ENCODE assay signal across 19 cellular contexts in genomic region chr4:48197643-48198237, GRCh38.
DNase-seq lines count a peak whose midpoint lies in the region; ATAC-seq and TF ChIP-seq lines count a peak whose summit lies in the region.
"Had no signal": no experiment of that assay in that cellular context is flagged by ENCODE, and none has a peak within 500 bp of the region (broad histone marks: within the 10 kb centered on the region; RNA-seq: fewer than 3 reads in every experiment).

No MANE protein-coding gene starts in this region.

- no peaks in the 10 kb centered on the region for H3K27me3 Mint-ChIP-seq in stimulated activated memory B cell treated with anti-CD40 and anti-IgM and Interleukin-4, amounts not matched to agents 10 μg/mL and 1 μg/mL and 100 μg/mL, for 72 hours
- H3K27me3 Mint-ChIP-seq: activated CD4-positive, alpha-beta memory T cell treated with anti-CD3 and anti-CD28 coated beads, Interleukin-2, amount 10 ng/mL, durations not matched to agents 7 days and 5 days had no signal

- H3K36me3 Mint-ChIP-seq in stimulated activated memory B cell treated with anti-CD40 and anti-IgM and Interleukin-4, amounts not matched to agents 10 μg/mL and 1 μg/mL and 100 μg/mL, for 72 hours, result peaks cover 31% of the 10 kb centered on the region

- no peaks in the 10 kb centered on the region for H3K36me3 ChIP-seq in OCI-LY7 (ENCODE audit: insufficient read depth, low read length)
- H3K36me3 ChIP-seq: heart right ventricle, ovary had no signal

- DNase-seq in OCI-LY7 (ENCODE audit: low spot score) (no peak), GM13976 (ENCODE audit: low spot score) (no peak), HuH-7.5 (ENCODE audit: low spot score) (no peak)
- DNase-seq in stimulated activated CD4-positive, alpha-beta T cell treated with anti-CD3 and anti-CD28 coated beads, Interleukin-4, amount 100 ng/mL, for 1 hour, result no peak
- DNase-seq: activated CD4-positive, alpha-beta memory T cell treated with anti-CD3 and anti-CD28 coated beads, Interleukin-2, amount 10 ng/mL, durations not matched to agents 7 days and 5 days; activated T-cell treated with anti-CD3 and anti-CD28 coated beads, Interleukin-2, amount 50 U/mL, for 4 hours; heart right ventricle; NCI-H1436; NCI-H226; NK-92 treated with Interleukin-12 subunit alpha and Interleukin-12 subunit beta, amount 100 ng/mL, for 24 hours; ovary; stimulated activated CD4-positive, alpha-beta T cell treated with anti-CD3 and anti-CD28 coated beads, Interleukin-2, amount 100 ng/mL, for 24 hours; SW 1271 had no signal

- intact Hi-C loops in OCI-LY7 (cut with micrococcal nuclease; ENCODE audit: unreplicated experiment), result loop anchor here (5.0 kb wide), 2 partner anchors 70 to 145 kb away; partner anchors contain the start of genes SLAIN2 and TEC

- peak; percentile 29 for ATAC-seq in GM18858 (IDR thresholded peaks at IDR 0.05; ENCODE audit: unreplicated experiment)
- peak; percentile 36 for ATAC-seq in HG02759 (IDR thresholded peaks at IDR 0.05; ENCODE audit: unreplicated experiment)
- ATAC-seq in stimulated activated memory B cell treated with anti-CD40 and anti-IgM and Interleukin-4, amounts not matched to agents 10 μg/mL and 1 μg/mL and 100 μg/mL, for 72 hours, result no peak
- ATAC-seq: activated naive CD4-positive, alpha-beta T cell treated with anti-CD3 and anti-CD28 coated beads, Interleukin-2, amount 50 U/mL, for 72 hours; activated T-cell treated with anti-CD3 and anti-CD28 coated beads, Interleukin-2, amount 50 U/mL, for 4 hours; heart right ventricle had no signal

- H3K4me3 Mint-ChIP-seq in stimulated activated memory B cell treated with anti-CD40 and anti-IgM and Interleukin-4, amounts not matched to agents 10 μg/mL and 1 μg/mL and 100 μg/mL, for 72 hours, result no peak overlapping the region
- H3K4me3 Mint-ChIP-seq: activated CD4-positive, alpha-beta memory T cell treated with anti-CD3 and anti-CD28 coated beads, Interleukin-2, amount 10 ng/mL, durations not matched to agents 7 days and 5 days; activated T-cell treated with anti-CD3 and anti-CD28 coated beads, Interleukin-2, amount 50 U/mL, for 4 hours had no signal

- POLR2A ChIA-PET in OCI-LY7 (lab: Charles Lee), result interaction anchor here (0.6 to 1.4 kb wide), 2 partner anchors 13 to 704 kb away, joined by 4 to 6 read pairs; no protein-coding TSS in a partner anchor

- in situ Hi-C loops in GM13976 (cut with MboI; ENCODE audit: low sequenced_read_pairs, unreplicated experiment), result no loop called here

- peaks cover 67% of the 10 kb centered on the region for H3K4me1 ChIP-seq in OCI-LY7 (ENCODE audit: insufficient read depth, low read length, poor library complexity, severe bottlenecking)

- H3K4me3 ChIP-seq in OCI-LY7 (ENCODE audit: low read depth, low read length, poor library complexity, severe bottlenecking), result no peak overlapping the region
- H3K4me3 ChIP-seq: heart right ventricle, lung, ovary had no signal

- H3K79me2 ChIP-seq in OCI-LY7 (ENCODE audit: insufficient read depth, low read depth, low read length), result no peaks in the 10 kb centered on the region

- no peaks in the 10 kb centered on the region for H4K20me1 ChIP-seq in OCI-LY7 (ENCODE audit: insufficient read depth, low read length)

- TF ChIP-seq CTCF in OCI-LY7 (conservative IDR thresholded peaks at IDR 0.05; ENCODE audit: low read length) (no peak), GM13976 (IDR thresholded peaks at IDR 0.05; ENCODE audit: borderline replicate concordance, control extremely low read depth, extremely low read depth, insufficient read depth, missing control alignments) (no peak)

- peak overlapping the region; percentile 65 for H3K4me2 ChIP-seq in OCI-LY7 (ENCODE audit: low read length)

- no TSS peak for BruUV-seq in OCI-LY7 (replicated peaks; lab: Mats Ljungman, UMichigan)

- CTCF ChIA-PET in OCI-LY7 (lab: Charles Lee; ENCODE audit: unreplicated experiment), result no interaction called here

- H2AFZ ChIP-seq in OCI-LY7 (ENCODE audit: low read length), result peak overlapping the region; percentile 94; the same call in 1 of the 2 replicates

- no peaks in the 10 kb centered on the region for H3K9me2 ChIP-seq in OCI-LY7 (ENCODE audit: insufficient read depth, low read length)

- no peaks in the 10 kb centered on the region for H3K9me3 ChIP-seq in OCI-LY7 (ENCODE audit: low read length)
- H3K9me3 ChIP-seq: heart right ventricle, ovary had no signal

- H3K4me1 Mint-ChIP-seq in stimulated activated memory B cell treated with anti-CD40 and anti-IgM and Interleukin-4, amounts not matched to agents 10 μg/mL and 1 μg/mL and 100 μg/mL, for 72 hours, result peaks cover 84% of the 10 kb centered on the region

- no peak overlapping the region for H3K27ac ChIP-seq in OCI-LY7 (ENCODE audit: low read depth, low read length, poor library complexity, severe bottlenecking)
- H3K27ac ChIP-seq: heart right ventricle, ovary, RWPE1 had no signal

- peak overlapping the region; percentile 80 for H3K27ac Mint-ChIP-seq in stimulated activated memory B cell treated with anti-CD40 and anti-IgM and Interleukin-4, amounts not matched to agents 10 μg/mL and 1 μg/mL and 100 μg/mL, for 72 hours
- H3K27ac Mint-ChIP-seq: activated CD4-positive, alpha-beta memory T cell treated with anti-CD3 and anti-CD28 coated beads, Interleukin-2, amount 10 ng/mL, durations not matched to agents 7 days and 5 days had no signal

- no peaks in the 10 kb centered on the region for H3K9me3 Mint-ChIP-seq in stimulated activated memory B cell treated with anti-CD40 and anti-IgM and Interleukin-4, amounts not matched to agents 10 μg/mL and 1 μg/mL and 100 μg/mL, for 72 hours
- H3K9me3 Mint-ChIP-seq: activated CD4-positive, alpha-beta memory T cell treated with anti-CD3 and anti-CD28 coated beads, Interleukin-2, amount 10 ng/mL, durations not matched to agents 7 days and 5 days; activated T-cell treated with anti-CD3 and anti-CD28 coated beads, Interleukin-2, amount 50 U/mL, for 4 hours had no signal
